Comparison of ENCODE assay signal across 8 cellular contexts in genomic region chr11:8684600-8685290, GRCh38. TPM values are rescaled to one million over a fixed set of nuclear protein-coding genes. Genes with fewer than 3 reads are reported as not detected.
A peak's percentile ranks its signal among the peaks of the same experiment; 100 is the strongest.
DNase-seq lines count a peak whose midpoint lies in the region; ATAC-seq and TF ChIP-seq lines count a peak whose summit lies in the region.

No MANE protein-coding gene starts in this region.

- peak overlapping the region; percentile 99 for H3K4me3 ChIP-seq in GM12864 (ENCODE audit: low read depth, low read length)
- peak overlapping the region; percentile 99; the same call in 1 of the 2 replicates for H3K4me3 ChIP-seq in PC-9
- peak overlapping the region; percentile 88 for H3K4me3 ChIP-seq in endocrine pancreas (ENCODE audit: control insufficient read depth, insufficient read depth, low read length)
- H3K4me3 ChIP-seq in lower leg skin (ENCODE audit: low read depth, poor library complexity, severe bottlenecking) = no peak overlapping the region
- no peak overlapping the region for H3K4me3 ChIP-seq in prostate gland

- H4K20me1 ChIP-seq in PC-9 (ENCODE audit: insufficient read depth) = peaks cover 15% of the 10 kb centered on the region

- H3K27me3 ChIP-seq in PC-9 (ENCODE audit: insufficient read depth, low read depth) (no peaks in the 10 kb centered on the region), endocrine pancreas (ENCODE audit: control insufficient read depth, insufficient read depth, low read length) (no peaks in the 10 kb centered on the region), prostate gland (replicated peaks; ENCODE audit: insufficient read depth) (no peaks in the 10 kb centered on the region)

- H3K9ac ChIP-seq in endocrine pancreas (ENCODE audit: control insufficient read depth, insufficient read depth, low read length) = peak overlapping the region; percentile 57

- CTCF ChIA-PET in PC-9 (lab: Charles Lee) = no interaction called here

- TF ChIP-seq POLR2A in lower leg skin (IDR thresholded peaks at IDR 0.05) = no peak
- TF ChIP-seq POLR2A in prostate gland (IDR thresholded peaks at IDR 0.05) = no peak

- peaks cover 67% of the 10 kb centered on the region for H3K4me1 Mint-ChIP-seq in osteocyte (ENCODE audit: unreplicated experiment)

- H3K36me3 ChIP-seq in PC-9 (ENCODE audit: low read depth) = peaks cover 41% of the 10 kb centered on the region
- H3K36me3 ChIP-seq in endocrine pancreas (ENCODE audit: control insufficient read depth, insufficient read depth, low read length) = no peaks in the 10 kb centered on the region
- H3K36me3 ChIP-seq in prostate gland = peaks cover 0 to 19% of the 10 kb centered on the region in 2 donors

- H3K27me3 Mint-ChIP-seq in osteocyte (ENCODE audit: unreplicated experiment) = no peaks in the 10 kb centered on the region

- BruUV-seq in PC-9 (replicated peaks; lab: Mats Ljungman, UMichigan) = no TSS peak

- H3K9me3 ChIP-seq in PC-9 (ENCODE audit: insufficient read depth, low read depth) = no peaks in the 10 kb centered on the region
- H3K9me3 ChIP-seq in endocrine pancreas (ENCODE audit: control insufficient read depth, low read length) = no peaks in the 10 kb centered on the region
- H3K9me3 ChIP-seq in prostate gland = no peaks in the 10 kb centered on the region

- peak overlapping the region; percentile 88 for H3K4me3 Mint-ChIP-seq in osteocyte (ENCODE audit: unreplicated experiment)

- 81 to 85% methylated on average over 6 of the region's 6 CpGs for WGBS in lower leg skin, 2 donors
- 84% methylated on average over 6 of the region's 6 CpGs for WGBS in prostate gland

- peak overlapping the region; percentile 89 for H3K27ac ChIP-seq in PC-9
- H3K27ac ChIP-seq in prostate gland = no peak overlapping the region

- H3K27ac Mint-ChIP-seq in osteocyte (ENCODE audit: unreplicated experiment) = peak overlapping the region; percentile 97

- H3K4me1 ChIP-seq in PC-9 (replicated peaks; ENCODE audit: insufficient read depth) = peaks cover 43% of the 10 kb centered on the region
- H3K4me1 ChIP-seq in endocrine pancreas (ENCODE audit: control insufficient read depth, insufficient read depth, low read length) = peaks cover 10% of the 10 kb centered on the region
- H3K4me1 ChIP-seq in prostate gland (replicated peaks) = peaks cover 8% of the 10 kb centered on the region

- H3K4me2 ChIP-seq in PC-9 = peak overlapping the region; percentile 98

- intact Hi-C loops in PC-9 (cut with micrococcal nuclease; ENCODE audit: unreplicated experiment) = no loop called here
- intact Hi-C loops in lower leg skin (cut with DNase I; ENCODE audit: low total_unique reads) = no loop called here
- intact Hi-C loops in prostate gland (cut with DNase I) = loop anchor here (5.0 kb wide), 2 partner anchors 128 to 278 kb away; partner anchors contain the start of gene TMEM9B

- no peaks in the 10 kb centered on the region for H3K9me3 Mint-ChIP-seq in osteocyte (ENCODE audit: unreplicated experiment)

- H2AFZ ChIP-seq in PC-9 = no peak overlapping the region

- POLR2A ChIA-PET in PC-9 (lab: Charles Lee; ENCODE audit: unreplicated experiment) = no interaction called here

- peaks cover 51% of the 10 kb centered on the region for H3K79me2 ChIP-seq in PC-9 (ENCODE audit: low read depth)

- H3F3A ChIP-seq in PC-9 (ENCODE audit: insufficient read depth, low read depth) = peaks cover 50% of the 10 kb centered on the region

- DNase-seq in GM12864 (ENCODE audit: low read depth) (no peak), PC-9 (no peak), osteocyte (ENCODE audit: extremely low spot score, unreplicated experiment) (no peak), HCEC 1CT (no peak), lower leg skin (ENCODE audit: low spot score in 2 of 2) (no peak), prostate gland (ENCODE audit: low spot score) (no peak)

- peaks cover 37% of the 10 kb centered on the region for H3K36me3 Mint-ChIP-seq in osteocyte (ENCODE audit: unreplicated experiment)

- ATAC-seq in HG03175 (IDR thresholded peaks at IDR 0.05; ENCODE audit: unreplicated experiment) = no peak

- TF ChIP-seq CTCF in GM12864 (IDR thresholded peaks at IDR 0.05; ENCODE audit: low read depth, low read length, missing control alignments) (no peak), PC-9 (conservative IDR thresholded peaks at IDR 0.05) (no peak), osteocyte (IDR thresholded peaks at IDR 0.05) (no peak), lower leg skin (IDR thresholded peaks at IDR 0.05) (no peak), prostate gland (IDR thresholded peaks at IDR 0.05) (no peak)

- H3K9me2 ChIP-seq in PC-9 (ENCODE audit: insufficient read depth) = no peaks in the 10 kb centered on the region

RNA-seq across cellular contexts. Expression of gene RPL27A, which starts 2.2 kb away (rescaled TPM):
- total RNA-seq in PC-9 (2021) (548 and 560 TPM in 2 replicates), osteocyte (750 and 815 TPM in 2 replicates), lower leg skin (1,000 to 10,000 TPM in 3 of 4 donors, 100 to 1,000 TPM in 1; 913 to 2,100 (median 1,383) TPM), prostate gland (1,000 to 10,000 TPM in 1 of 2 donors, 100 to 1,000 TPM in 1; 693 to 1,360 TPM)

RNA-seq across cellular contexts. Expression of gene TRIM66, which starts 2.3 kb away (rescaled TPM):
- 16.1 and 17.0 TPM in 2 replicates for total RNA-seq in PC-9 (2021)
- total RNA-seq in osteocyte = 10.0 and 10.2 TPM in 2 replicates
- total RNA-seq in lower leg skin = 10 to 100 TPM in 1 of 4 donors, 1 to 10 TPM in 3; 3.3 to 13.0 (median 6.2) TPM
- total RNA-seq in prostate gland = 10 to 100 TPM in 1 of 2 donors, 1 to 10 TPM in 1; 2.8 to 10.5 TPM

Comparison
In these comparisons a context has a peak if more than half of its experiments do, and no peak if none do; other contexts are left out.
1. H3K4me3 ChIP-seq: peak in GM12864 (single experiment), PC-9 (single experiment) and endocrine pancreas (single experiment); none in lower leg skin (single experiment) and prostate gland (0 of 2).